9 cellular contexts compared by ENCODE assay signal in genomic region chr5:150630016-150630415, GRCh38. TPM values are rescaled to one million over a fixed set of nuclear protein-coding genes. Genes with fewer than 3 reads are reported as not detected.
"Had no signal": no experiment of that assay in that cellular context is flagged by ENCODE, and none has a peak within 500 bp of the region (broad histone marks: within the 10 kb centered on the region; RNA-seq: fewer than 3 reads in every experiment).

No MANE protein-coding gene starts in this region.

- H3K9me3 ChIP-seq: esophagus muscularis mucosa, suprapubic skin, uterus had no signal

- H3K36me3 ChIP-seq: suprapubic skin, uterus had no signal

- H3K27me3 ChIP-seq: esophagus muscularis mucosa, suprapubic skin, uterus had no signal

- H3K27ac ChIP-seq: parathyroid adenoma, suprapubic skin had no signal

- ATAC-seq: stimulated activated naive B cell treated with anti-CD40 and anti-IgM and Interleukin-4, amounts not matched to agents 10 μg/mL and 1 μg/mL and 100 μg/mL, for 72 hours had no signal

- H3K4me3 ChIP-seq: esophagus muscularis mucosa, suprapubic skin, uterus had no signal

- DNase-seq: activated CD4-positive, alpha-beta T cell treated with anti-CD3 and anti-CD28 coated beads, Interleukin-2, amount 50 U/mL, for 1 hour; activated effector memory CD4-positive, alpha-beta T cell treated with anti-CD3 and anti-CD28 coated beads, Interleukin-2, amount 50 U/mL, for 16 hours; stimulated activated naive B cell treated with anti-CD40 and anti-IgM and Interleukin-4, amounts not matched to agents 10 μg/mL and 1 μg/mL and 100 μg/mL, for 72 hours; T-helper 2 cell; uterus had no signal

RNA-seq across cellular contexts. Expression of gene MYOZ3, which starts 31.0 kb away (rescaled TPM):
- total RNA-seq: bronchial epithelial cell had no signal
